21 cellular contexts compared by ENCODE assay signal in the genomic region with DNA sequence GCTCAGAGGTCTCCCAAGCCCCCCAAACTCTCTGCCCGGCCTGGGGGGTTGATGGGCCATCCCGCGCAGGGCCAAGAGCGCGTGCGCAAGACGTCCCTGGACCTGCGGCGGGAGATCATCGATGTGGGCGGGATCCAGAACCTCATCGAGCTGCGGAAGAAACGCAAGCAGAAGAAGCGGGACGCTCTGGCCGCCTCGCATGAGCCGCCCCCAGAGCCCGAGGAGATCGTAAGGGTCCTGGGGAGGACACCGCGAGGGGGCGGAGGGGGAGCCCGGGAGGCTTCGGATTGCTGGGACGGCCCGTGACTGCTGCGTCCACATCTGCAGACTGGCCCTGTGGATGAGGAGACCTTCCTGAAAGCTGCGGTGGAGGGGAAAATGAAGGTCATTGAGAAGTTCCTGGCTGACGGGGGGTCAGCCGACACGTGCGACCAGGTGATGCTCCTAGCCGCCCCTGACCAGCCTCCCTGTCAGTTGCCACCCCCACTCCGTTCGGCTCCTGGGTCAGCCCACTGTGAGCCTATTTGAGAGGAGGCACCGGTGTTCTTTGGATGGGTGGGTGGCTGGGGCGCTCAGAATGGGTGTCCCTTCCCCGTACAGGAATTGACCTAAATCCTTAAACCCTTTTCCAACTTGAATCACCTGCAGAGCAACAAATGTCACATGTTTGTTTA. TPM values are rescaled to one million over a fixed set of nuclear protein-coding genes. Genes with fewer than 3 reads are reported as not detected.
"Had no signal": no experiment of that assay in that cellular context is flagged by ENCODE, and none has a peak within 500 bp of the region (broad histone marks: within the 10 kb centered on the region; RNA-seq: fewer than 3 reads in every experiment).

No MANE protein-coding gene starts in this region.

- ATAC-seq: activated CD8-positive, alpha-beta T cell treated with anti-CD3 and anti-CD28 coated beads, Interleukin-2, amount 10 ng/mL, durations not matched to agents 7 days and 5 days; heart right ventricle; left cardiac atrium; pancreas; T-helper 17 cell had no signal

- H3K27me3 Mint-ChIP-seq: type B pancreatic cell had no signal

- H3K4me3 ChIP-seq: pancreas had no signal

- FAIRE-seq: colon, endometrium, pancreas had no signal

- DNase-seq: activated B cell treated with CpG ODN at 0.5 μM for 24 hours; activated CD4-positive, alpha-beta T cell treated with anti-CD3 and anti-CD28 coated beads for 48 hours; activated CD8-positive, alpha-beta T cell treated with anti-CD3 and anti-CD28 coated beads, Interleukin-2, amount 10 ng/mL, durations not matched to agents 7 days and 5 days; activated naive CD4-positive, alpha-beta T cell; activated naive CD8-positive, alpha-beta T cell treated with anti-CD3 and anti-CD28 coated beads, Interleukin-2, amount 10 ng/mL, durations not matched to agents 7 days and 5 days; anterior cingulate cortex; foreskin melanocyte; heart right ventricle; left cardiac atrium; naive B cell; pancreas; stimulated activated CD4-positive, alpha-beta T cell treated with anti-CD3 and anti-CD28 coated beads, Interleukin-15, amount 100 ng/mL, for 24 hours; stimulated activated CD4-positive, alpha-beta T cell treated with anti-CD3 and anti-CD28 coated beads, Interleukin-4, amount 100 ng/mL, for 1 hour; stimulated activated naive CD4-positive, alpha-beta T cell; T-helper 17 cell had no signal

- H3K4me1 Mint-ChIP-seq: activated B cell treated with CpG ODN at 0.5 μM for 24 hours, naive B cell had no signal

- H3K4me3 Mint-ChIP-seq: activated B cell treated with CpG ODN at 0.5 μM for 24 hours; activated CD8-positive, alpha-beta T cell treated with anti-CD3 and anti-CD28 coated beads, Interleukin-2, amount 10 ng/mL, durations not matched to agents 7 days and 5 days; activated naive CD8-positive, alpha-beta T cell treated with anti-CD3 and anti-CD28 coated beads, Interleukin-2, amount 10 ng/mL, durations not matched to agents 7 days and 5 days; naive B cell; T-helper 17 cell; type B pancreatic cell had no signal

- H3K9me3 ChIP-seq: heart right ventricle, pancreas had no signal

- H3K36me3 ChIP-seq: heart right ventricle, pancreas had no signal

- H3K36me3 Mint-ChIP-seq: activated naive CD8-positive, alpha-beta T cell treated with anti-CD3 and anti-CD28 coated beads, Interleukin-2, amount 10 ng/mL, durations not matched to agents 7 days and 5 days; naive B cell; type B pancreatic cell had no signal

- H3K27me3 ChIP-seq: heart right ventricle, pancreas had no signal

- H3K27ac Mint-ChIP-seq: activated B cell treated with CpG ODN at 0.5 μM for 24 hours; activated CD8-positive, alpha-beta T cell treated with anti-CD3 and anti-CD28 coated beads, Interleukin-2, amount 10 ng/mL, durations not matched to agents 7 days and 5 days; activated naive CD8-positive, alpha-beta T cell treated with anti-CD3 and anti-CD28 coated beads, Interleukin-2, amount 10 ng/mL, durations not matched to agents 7 days and 5 days; T-helper 17 cell; type B pancreatic cell had no signal

- H3K9me3 Mint-ChIP-seq: activated B cell treated with CpG ODN at 0.5 μM for 24 hours; activated naive CD8-positive, alpha-beta T cell treated with anti-CD3 and anti-CD28 coated beads, Interleukin-2, amount 10 ng/mL, durations not matched to agents 7 days and 5 days; naive B cell; type B pancreatic cell had no signal

RNA-seq across cellular contexts. Expression of gene ANKRD2, which starts 5.7 kb away (rescaled TPM):
- total RNA-seq: activated B cell treated with CpG ODN at 0.5 μM for 24 hours, mononuclear cell, subcutaneous adipose tissue, T-helper 17 cell had no signal

RNA-seq across cellular contexts. Expression of gene HOGA1, which starts 5.9 kb away (rescaled TPM):
- total RNA-seq: activated B cell treated with CpG ODN at 0.5 μM for 24 hours; activated CD8-positive, alpha-beta T cell treated with anti-CD3 and anti-CD28 coated beads, Interleukin-2, amount 10 ng/mL, durations not matched to agents 7 days and 5 days; activated naive CD8-positive, alpha-beta T cell treated with anti-CD3 and anti-CD28 coated beads, Interleukin-2, amount 10 ng/mL, durations not matched to agents 7 days and 5 days; mononuclear cell; T-helper 17 cell had no signal

RNA-seq across cellular contexts. Expression of gene C10orf62, which starts 11.2 kb away (rescaled TPM):
- total RNA-seq: activated B cell treated with CpG ODN at 0.5 μM for 24 hours; activated CD8-positive, alpha-beta T cell treated with anti-CD3 and anti-CD28 coated beads, Interleukin-2, amount 10 ng/mL, durations not matched to agents 7 days and 5 days; activated naive CD8-positive, alpha-beta T cell treated with anti-CD3 and anti-CD28 coated beads, Interleukin-2, amount 10 ng/mL, durations not matched to agents 7 days and 5 days; lung microvascular endothelial cell; mononuclear cell; T-helper 17 cell had no signal

RNA-seq across cellular contexts. Expression of gene MORN4, which starts 55.0 kb away (rescaled TPM):
- total RNA-seq: mononuclear cell had no signal
